ENCODE assay signal across 9 cellular contexts in the genomic region with DNA sequence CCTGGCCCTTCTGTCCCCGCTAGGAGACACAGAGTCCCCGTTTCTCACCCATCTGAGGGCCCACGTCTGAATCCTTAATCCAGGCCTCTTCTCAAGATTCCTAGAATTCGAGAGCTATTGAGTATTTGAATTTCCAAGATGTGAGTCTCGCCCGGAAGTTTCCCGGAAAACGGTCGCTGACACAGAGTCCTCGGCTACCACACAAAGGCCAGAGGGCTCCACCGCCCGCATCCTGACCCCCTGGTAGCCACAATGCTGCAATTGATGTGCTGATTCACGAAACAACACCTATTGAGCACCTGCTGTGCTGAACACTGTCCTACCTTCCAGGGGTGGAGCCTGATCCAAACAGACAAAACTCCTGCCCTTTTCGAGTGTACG. TPM values are rescaled to one million over a fixed set of nuclear protein-coding genes. Genes with fewer than 3 reads are reported as not detected.
DNase-seq lines count a peak whose midpoint lies in the region; ATAC-seq and TF ChIP-seq lines count a peak whose summit lies in the region.
"Had no signal": no experiment of that assay in that cellular context is flagged by ENCODE, and none has a peak within 500 bp of the region (broad histone marks: within the 10 kb centered on the region; RNA-seq: fewer than 3 reads in every experiment).

No MANE protein-coding gene starts in this region.

- in situ Hi-C loops in gastrocnemius medialis (cut with MboI; ENCODE audit: low sequenced_read_pairs in 4 of 4): no loop called here

- H3K9me3 Mint-ChIP-seq in GM23338: no peaks in the 10 kb centered on the region; the same call in 2 of the 3 replicates
- H3K9me3 Mint-ChIP-seq in activated CD4-positive, alpha-beta memory T cell treated with anti-CD3 and anti-CD28 coated beads, Interleukin-2, amount 10 ng/mL, durations not matched to agents 7 days and 5 days: no peaks in the 10 kb centered on the region

- no peaks in the 10 kb centered on the region for H3F3A ChIP-seq in GM23338 (replicated peaks; ENCODE audit: low read depth)

- H3K4me3 Mint-ChIP-seq in GM23338: peak overlapping the region; percentile 78
- H3K4me3 Mint-ChIP-seq in activated CD4-positive, alpha-beta memory T cell treated with anti-CD3 and anti-CD28 coated beads, Interleukin-2, amount 10 ng/mL, durations not matched to agents 7 days and 5 days: peak overlapping the region; percentile 81

- intact Hi-C loops in gastrocnemius medialis (cut with DNase I; ENCODE audit: low total_unique reads): no loop called here

- TF ChIP-seq POLR2A in gastrocnemius medialis (IDR thresholded peaks at IDR 0.05): no peak

- H3K9ac ChIP-seq in iPS-20b (ENCODE audit: low read depth, low read length): peak overlapping the region; percentile 51; the same call in 1 of the 2 replicates

- H3K4me3 ChIP-seq in GM23338 (peak overlapping the region; percentile 72), iPS-20b (ENCODE audit: low read length) (peak overlapping the region; percentile 71), gastrocnemius medialis (peak overlapping the region; percentile 53 to 70 (median 64))

- H4K20me1 ChIP-seq in GM23338 (replicated peaks; ENCODE audit: insufficient read depth): no peaks in the 10 kb centered on the region; the same call in 1 of the 2 replicates

- no peak overlapping the region for H3K27ac Mint-ChIP-seq in GM23338
- H3K27ac Mint-ChIP-seq in activated CD4-positive, alpha-beta memory T cell treated with anti-CD3 and anti-CD28 coated beads, Interleukin-2, amount 10 ng/mL, durations not matched to agents 7 days and 5 days: no peak overlapping the region

- DNase-seq in GM23338 (ENCODE audit: low spot score): peak; percentile 86
- no peak for DNase-seq in activated CD4-positive, alpha-beta memory T cell treated with anti-CD3 and anti-CD28 coated beads, Interleukin-2, amount 10 ng/mL, durations not matched to agents 7 days and 5 days
- no peak for DNase-seq in gastrocnemius medialis
- DNase-seq in NCI-H2029 (lab: John Stamatoyannopoulos, UW): no peak
- DNase-seq in RKO (ENCODE audit: low spot score): no peak

- peak overlapping the region; percentile 97 for H2AFZ ChIP-seq in GM23338

- ATAC-seq in GM23338 (peak; percentile 80), gastrocnemius medialis (no peak), GM21576 (IDR thresholded peaks at IDR 0.05; ENCODE audit: unreplicated experiment) (no peak), GM19324 (IDR thresholded peaks at IDR 0.05; ENCODE audit: low FRiP score, unreplicated experiment) (no peak)

- peaks cover 21% of the 10 kb centered on the region for H3K4me1 Mint-ChIP-seq in GM23338
- H3K4me1 Mint-ChIP-seq in activated CD4-positive, alpha-beta memory T cell treated with anti-CD3 and anti-CD28 coated beads, Interleukin-2, amount 10 ng/mL, durations not matched to agents 7 days and 5 days: peaks cover 13% of the 10 kb centered on the region

- H3K9me3 ChIP-seq in iPS-20b (ENCODE audit: insufficient read depth, low read depth, low read length): no peaks in the 10 kb centered on the region
- no peaks in the 10 kb centered on the region for H3K9me3 ChIP-seq in gastrocnemius medialis

- POLR2A ChIA-PET in activated CD4-positive, alpha-beta memory T cell treated with anti-CD3 and anti-CD28 coated beads, Interleukin-2, amount 10 ng/mL, durations not matched to agents 7 days and 5 days (lab: Charles Lee): interaction anchor here (1.4 kb wide), 1 partner anchor 17 kb away, joined by 3 read pairs; no protein-coding TSS in a partner anchor

- CTCF ChIA-PET in activated CD4-positive, alpha-beta memory T cell treated with anti-CD3 and anti-CD28 coated beads, Interleukin-2, amount 10 ng/mL, durations not matched to agents 7 days and 5 days (lab: Charles Lee): interaction anchor here (0.8 to 2.5 kb wide), 2 partner anchors 29 to 41 kb away, joined by 3 to 7 read pairs; no protein-coding TSS in a partner anchor

- H3K4me1 ChIP-seq in GM23338 (ENCODE audit: insufficient read depth): peaks cover 4% of the 10 kb centered on the region
- H3K4me1 ChIP-seq in iPS-20b (ENCODE audit: insufficient read depth, low read length): peaks cover 6% of the 10 kb centered on the region; the same call in 1 of the 2 replicates
- peaks cover 0 to 8% of the 10 kb centered on the region in 2 donors for H3K4me1 ChIP-seq in gastrocnemius medialis

- TF ChIP-seq CTCF in GM23338 (conservative IDR thresholded peaks at IDR 0.05; ENCODE audit: low read depth in 2 of 2) (no peak), gastrocnemius medialis (IDR thresholded peaks at IDR 0.05 in 4 of 5, conservative IDR thresholded peaks at IDR 0.05 in 1 of 5) (no peak)

- peaks cover 46% of the 10 kb centered on the region for H3K27me3 Mint-ChIP-seq in GM23338 (ENCODE audit: insufficient read depth, low read depth, poor library complexity)
- H3K27me3 Mint-ChIP-seq in activated CD4-positive, alpha-beta memory T cell treated with anti-CD3 and anti-CD28 coated beads, Interleukin-2, amount 10 ng/mL, durations not matched to agents 7 days and 5 days: peaks cover 37% of the 10 kb centered on the region

- H3K27me3 ChIP-seq in GM23338 (ENCODE audit: insufficient read depth) (peaks cover 72% of the 10 kb centered on the region), iPS-20b (ENCODE audit: insufficient read depth, low read length) (peaks cover 78% of the 10 kb centered on the region), gastrocnemius medialis (peaks cover 10 to 30% (median 24%) of the 10 kb centered on the region in 3 donors)

- H3K79me2 ChIP-seq in GM23338 (replicated peaks; ENCODE audit: insufficient read depth): no peaks in the 10 kb centered on the region

- no peaks in the 10 kb centered on the region; the same call in 2 of the 3 replicates for H3K36me3 Mint-ChIP-seq in GM23338 (ENCODE audit: low read depth)
- no peaks in the 10 kb centered on the region for H3K36me3 Mint-ChIP-seq in activated CD4-positive, alpha-beta memory T cell treated with anti-CD3 and anti-CD28 coated beads, Interleukin-2, amount 10 ng/mL, durations not matched to agents 7 days and 5 days (ENCODE audit: low read depth)

- H3K9me2 ChIP-seq in GM23338 (ENCODE audit: insufficient read depth): no peaks in the 10 kb centered on the region

- H3K36me3 ChIP-seq in GM23338 (ENCODE audit: insufficient read depth) (no peaks in the 10 kb centered on the region), iPS-20b (ENCODE audit: insufficient read depth, low read depth, low read length) (no peaks in the 10 kb centered on the region), gastrocnemius medialis (no peaks in the 10 kb centered on the region)

- H3K27ac ChIP-seq in GM23338 (ENCODE audit: low read depth) (no peak overlapping the region), iPS-20b (ENCODE audit: low read length) (no peak overlapping the region), gastrocnemius medialis (no peak overlapping the region)

- H3K4me2 ChIP-seq in GM23338: peak overlapping the region; percentile 84

TF ChIP-seq in GM23338, 12 proteins besides CTCF, POLR2A, EP300 and RAD21:
- TF ChIP-seq NANOG (IDR thresholded peaks at IDR 0.05; ENCODE audit: borderline replicate concordance): peak; percentile 81
- TF ChIP-seq JUNB (IDR thresholded peaks at IDR 0.05; ENCODE audit: unreplicated experiment): no peak

RNA-seq across cellular contexts. Expression of gene FBP1, which starts 0.7 kb away (rescaled TPM):
- total RNA-seq in GM23338 (2014; rRNA removed; shearing (Covaris generic)): 2.5 and 3.3 TPM in 2 replicates
- 1.7 and 3.0 TPM in 2 replicates for polyA plus RNA-seq in GM23338 (2016; fragmentation: Nextera tagmentation; extraction: Ambion mirVana)
- total RNA-seq in activated CD4-positive, alpha-beta memory T cell treated with anti-CD3 and anti-CD28 coated beads, Interleukin-2, amount 10 ng/mL, durations not matched to agents 7 days and 5 days: under 1 TPM; 0.40 to 0.65 TPM
- 1 to 10 TPM in 2 of 4 donors, under 1 TPM in 1, not detected in 1; 0.46 to 3.5 (median 1.7) TPM for total RNA-seq in gastrocnemius medialis

RNA-seq across cellular contexts. Expression of gene FBP2, which starts 46.4 kb away (rescaled TPM):
- total RNA-seq in GM23338 (2014; rRNA removed; shearing (Covaris generic)): not detected in 2 replicates
- polyA plus RNA-seq in GM23338 (2016; fragmentation: Nextera tagmentation; extraction: Ambion mirVana): 0.17 TPM in 1 of 2 replicates, not detected in the other
- total RNA-seq in activated CD4-positive, alpha-beta memory T cell treated with anti-CD3 and anti-CD28 coated beads, Interleukin-2, amount 10 ng/mL, durations not matched to agents 7 days and 5 days: not detected
- total RNA-seq in gastrocnemius medialis: 10 to 100 TPM; 12.1 to 56.5 (median 41.5) TPM
- total RNA-seq: NCI-H460 had no signal

Comparison
In these comparisons a context has a peak if more than half of its experiments do, and no peak if none do; other contexts are left out.
1. RNA of gene FBP2, which starts 46.4 kb away (total RNA-seq): 12.1 to 56.5 TPM in gastrocnemius medialis; not detected in GM23338 and not detected in activated CD4-positive, alpha-beta memory T cell treated with anti-CD3 and anti-CD28 coated beads, Interleukin-2, amount 10 ng/mL, durations not matched to agents 7 days and 5 days; every median in the first group is over 10 times any median in the second.
2. Peak in every context shown above with its lines, with median percentiles within 50 percentile points of each other: H3K4me3 ChIP-seq.